In the genomic region with DNA sequence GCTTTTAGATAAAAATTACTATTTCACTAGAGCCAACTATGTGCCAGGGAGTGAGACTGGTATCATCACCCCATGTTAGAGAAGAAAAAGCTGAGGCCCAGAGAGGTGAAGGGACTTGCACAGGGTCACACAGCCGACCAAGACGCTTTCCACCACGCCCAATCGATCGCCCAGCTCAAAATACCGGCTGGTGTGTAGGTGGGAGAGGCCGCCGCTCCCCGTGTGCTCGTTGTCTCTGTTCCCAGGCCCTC, we compare ENCODE assay signal across 9 cellular contexts. TPM values are rescaled to one million over a fixed set of nuclear protein-coding genes. Genes with fewer than 3 reads are reported as not detected.
A peak's percentile ranks its signal among the peaks of the same experiment; 100 is the strongest.
DNase-seq lines count a peak whose midpoint lies in the region; TF ChIP-seq lines count a peak whose summit lies in the region.
"Had no signal": no experiment of that assay in that cellular context is flagged by ENCODE, and none has a peak within 500 bp of the region (broad histone marks: within the 10 kb centered on the region; RNA-seq: fewer than 3 reads in every experiment).

No MANE protein-coding gene starts in this region.

- H3K27me3 ChIP-seq in ascending aorta = no peaks in the 10 kb centered on the region
- no peaks in the 10 kb centered on the region for H3K27me3 ChIP-seq in kidney epithelial cell (ENCODE audit: control insufficient read depth, insufficient read depth, low read length)
- no peaks in the 10 kb centered on the region for H3K27me3 ChIP-seq in testis

- H3K36me3 Mint-ChIP-seq in activated CD4-positive, alpha-beta T cell treated with anti-CD3 and anti-CD28 coated beads, Interleukin-2, amount 10 ng/mL, durations not matched to agents 24 days and 14 days (ENCODE audit: low read depth) = peaks cover 5% of the 10 kb centered on the region

- H3K27ac ChIP-seq in ascending aorta = peak overlapping the region; percentile 58 to 66
- H3K27ac ChIP-seq in testis = no peak overlapping the region

- no peak for TF ChIP-seq POLR2A in testis (IDR thresholded peaks at IDR 0.05)

- H3K27ac Mint-ChIP-seq in activated CD4-positive, alpha-beta T cell treated with anti-CD3 and anti-CD28 coated beads, Interleukin-2, amount 10 ng/mL, durations not matched to agents 24 days and 14 days = peak overlapping the region; percentile 67

- TF ChIP-seq CTCF in ascending aorta (IDR thresholded peaks at IDR 0.05) (no peak), kidney epithelial cell (IDR thresholded peaks at IDR 0.05; ENCODE audit: insufficient read depth, low read length, poor library complexity, severe bottlenecking) (no peak), testis (IDR thresholded peaks at IDR 0.05) (no peak)

- H3K9me3 Mint-ChIP-seq in activated CD4-positive, alpha-beta T cell treated with anti-CD3 and anti-CD28 coated beads, Interleukin-2, amount 10 ng/mL, durations not matched to agents 24 days and 14 days = no peaks in the 10 kb centered on the region

- H3K4me1 ChIP-seq in ascending aorta (peaks cover 5 to 11% of the 10 kb centered on the region in 2 donors), testis (no peaks in the 10 kb centered on the region)

- H3K4me3 ChIP-seq in ascending aorta (peak overlapping the region; percentile 84 to 98), kidney epithelial cell (ENCODE audit: low read depth, low read length) (peak overlapping the region; percentile 84), testis (peak overlapping the region; percentile 65 to 69)

- H3K36me3 ChIP-seq in ascending aorta (no peaks in the 10 kb centered on the region), kidney epithelial cell (ENCODE audit: control insufficient read depth, insufficient read depth, low read length) (no peaks in the 10 kb centered on the region), testis (ENCODE audit: low read depth, missing control alignments) (no peaks in the 10 kb centered on the region)

- H3K4me1 Mint-ChIP-seq in activated CD4-positive, alpha-beta T cell treated with anti-CD3 and anti-CD28 coated beads, Interleukin-2, amount 10 ng/mL, durations not matched to agents 24 days and 14 days = peaks cover 28% of the 10 kb centered on the region

- in situ Hi-C loops in ACHN (cut with HindIII; ENCODE audit: low pct_ligation_motif_present, low pct_unique_long_range_greater_than_20kb, low sequenced_read_pairs) = no loop called here

- DNase-seq in activated CD4-positive, alpha-beta T cell treated with anti-CD3 and anti-CD28 coated beads, Interleukin-2, amount 10 ng/mL, durations not matched to agents 24 days and 14 days = no peak
- DNase-seq in activated CD4-positive, alpha-beta T cell treated with anti-CD3 and anti-CD28 coated beads, Interleukin-2, amount 50 U/mL, for 48 hours = no peak
- DNase-seq in ascending aorta (ENCODE audit: low spot score in 2 of 2) = no peak
- DNase-seq in kidney epithelial cell (ENCODE audit: low read depth) = no peak
- no peak for DNase-seq in testis
- DNase-seq in ACHN = no peak
- no peak for DNase-seq in COR-L47 (lab: John Stamatoyannopoulos, UW)
- no peak for DNase-seq in mucosa of gallbladder (ENCODE audit: low spot score)

- peaks cover 6% of the 10 kb centered on the region for H3K27me3 Mint-ChIP-seq in activated CD4-positive, alpha-beta T cell treated with anti-CD3 and anti-CD28 coated beads, Interleukin-2, amount 10 ng/mL, durations not matched to agents 24 days and 14 days

- WGBS in testis, 2 donors = 1% methylated on average over 10 of the region's 10 CpGs

- no peaks in the 10 kb centered on the region for H3K9me3 ChIP-seq in ascending aorta
- H3K9me3 ChIP-seq in testis = no peaks in the 10 kb centered on the region

- intact Hi-C loops in activated CD4-positive, alpha-beta T cell treated with anti-CD3 and anti-CD28 coated beads, Interleukin-2, amount 10 ng/mL, durations not matched to agents 24 days and 14 days (cut with micrococcal nuclease) = loop anchor here (2.0 kb wide), 1 partner anchor 39 kb away; the partner anchor contains the start of gene RAD21L1
- intact Hi-C loops in ascending aorta (cut with DNase I) (loop anchor here (1.0 to 2.0 kb wide), 2 partner anchors 127 to 200 kb away; partner anchors contain the start of genes FKBP1A and NSFL1C), testis (cut with DNase I; ENCODE audit: low total_unique reads) (no loop called here)

- H3K4me3 Mint-ChIP-seq in activated CD4-positive, alpha-beta T cell treated with anti-CD3 and anti-CD28 coated beads, Interleukin-2, amount 10 ng/mL, durations not matched to agents 24 days and 14 days = peak overlapping the region; percentile 83

RNA-seq across cellular contexts. Expression of gene SNPH, which starts 0.3 kb away (rescaled TPM):
- total RNA-seq in activated CD4-positive, alpha-beta T cell treated with anti-CD3 and anti-CD28 coated beads, Interleukin-2, amount 10 ng/mL, durations not matched to agents 24 days and 14 days = 1.7 and 1.8 TPM in 2 replicates
- total RNA-seq in ascending aorta = 10.4 TPM
- 7.1 and 8.3 TPM in 2 replicates for total RNA-seq in kidney epithelial cell
- total RNA-seq in testis = 10 to 100 TPM in 1 of 2 donors, 1 to 10 TPM in 1; 9.0 to 10.4 TPM
- 4.2 TPM for polyA plus RNA-seq in testis (ENCODE audit: insufficient read depth, low read depth, low replicate concordance)
- total RNA-seq in mucosa of gallbladder = 15.1 TPM

RNA-seq across cellular contexts. Expression of gene RAD21L1, which starts 40.0 kb away (rescaled TPM):
- total RNA-seq in activated CD4-positive, alpha-beta T cell treated with anti-CD3 and anti-CD28 coated beads, Interleukin-2, amount 10 ng/mL, durations not matched to agents 24 days and 14 days = not detected in 2 replicates
- not detected for total RNA-seq in ascending aorta
- total RNA-seq in kidney epithelial cell = not detected in 2 replicates
- 10 to 100 TPM in 1 of 2 donors, 1 to 10 TPM in 1; 7.5 to 13.7 TPM for total RNA-seq in testis
- polyA plus RNA-seq in testis (ENCODE audit: insufficient read depth, low read depth, low replicate concordance) = 12.1 TPM
- total RNA-seq in mucosa of gallbladder = not detected
- total RNA-seq: lung microvascular endothelial cell had no signal

Comparison
In these comparisons a context has a peak if more than half of its experiments do, and no peak if none do; other contexts are left out.
1. H3K27ac ChIP-seq: peak in ascending aorta (2 of 2); none in testis (0 of 2).
2. Peak in every context shown above with its lines, with median percentiles within 50 percentile points of each other: H3K4me3 ChIP-seq.